Comparison of ENCODE assay signal across 30 cellular contexts in genomic region chr1:111455642-111456031, GRCh38. TPM values are rescaled to one million over a fixed set of nuclear protein-coding genes. Genes with fewer than 3 reads are reported as not detected.
A peak's percentile ranks its signal among the peaks of the same experiment; 100 is the strongest.
DNase-seq lines count a peak whose midpoint lies in the region; ATAC-seq and TF ChIP-seq lines count a peak whose summit lies in the region.
"Had no signal": no experiment of that assay in that cellular context is flagged by ENCODE, and none has a peak within 500 bp of the region (broad histone marks: within the 10 kb centered on the region; RNA-seq: fewer than 3 reads in every experiment).

No MANE protein-coding gene starts in this region.

- POLR2A ChIA-PET in CD4-positive, alpha-beta memory T cell (lab: Charles Lee; ENCODE audit: partially characterized antibody): no interaction called here
- POLR2A ChIA-PET in activated CD8-positive, alpha-beta T cell treated with anti-CD3 and anti-CD28 coated beads, Interleukin-2, amount 10 ng/mL, durations not matched to agents 7 days and 5 days (lab: Charles Lee): no interaction called here
- POLR2A ChIA-PET in A673 (lab: Charles Lee; ENCODE audit: low non-redundant PET): no interaction called here

- no peaks in the 10 kb centered on the region for H3K27me3 ChIP-seq in CD4-positive, alpha-beta memory T cell (ENCODE audit: insufficient read depth, low read length)
- H3K27me3 ChIP-seq in A673 (replicated peaks; ENCODE audit: insufficient read depth, low read depth, low read length, poor library complexity): no peaks in the 10 kb centered on the region
- H3K27me3 ChIP-seq: adrenal gland, body of pancreas, gastroesophageal sphincter, hepatocyte, tibial artery had no signal

- no peak overlapping the region for H3K4me3 ChIP-seq in CD4-positive, alpha-beta memory T cell (ENCODE audit: low read length in 2 of 2)
- H3K4me3 ChIP-seq in A673 (ENCODE audit: low read depth, low read length, poor library complexity, severe bottlenecking): no peak overlapping the region
- H3K4me3 ChIP-seq: adrenal gland, body of pancreas, gastroesophageal sphincter, hepatocyte, left ventricle myocardium inferior, PC-9, tibial artery had no signal

- no peak for TF ChIP-seq CTCF in A673 (conservative IDR thresholded peaks at IDR 0.05; ENCODE audit: low read depth, low read length)

- DNase-seq in T-helper 2 cell treated with Interferon-gamma antibody and Interleukin-4, amounts not matched to agents 5 μg/mL and 100 μg/mL, for 36 hours (ENCODE audit: low spot score): no peak
- DNase-seq in T-helper 2 cell (no peak), memory B cell (ENCODE audit: low spot score in 2 of 2) (no peak), A673 (ENCODE audit: low spot score) (no peak), SIG-M5 treated with dmso at 0.1 percent for 504 hours (lab: John Stamatoyannopoulos, UW; ENCODE audit: unreplicated experiment) (no peak)
- DNase-seq in CD4-positive, alpha-beta memory T cell: no peak
- DNase-seq in activated CD8-positive, alpha-beta T cell treated with anti-CD3 and anti-CD28 coated beads, Interleukin-2, amount 10 ng/mL, durations not matched to agents 7 days and 5 days: no peak
- DNase-seq: 8988T; activated CD4-positive, CD25-positive, alpha-beta regulatory T cell; adrenal gland; AML-193; body of pancreas; cerebellar nuclear complex; H9; left ventricle myocardium inferior; naive thymus-derived CD8-positive, alpha-beta T cell; NCI-H1105; NCI-H1930; NCI-H524 treated with DMSO at 0.1 percent for 48 hours; NK-92 treated with Interleukin-12 subunit alpha and Interleukin-12 subunit beta, amount 100 ng/mL, for 24 hours; PC-9; tibial artery had no signal

- peaks cover 61% of the 10 kb centered on the region for H3K36me3 ChIP-seq in CD4-positive, alpha-beta memory T cell (ENCODE audit: insufficient read depth, low read length)
- H3K36me3 ChIP-seq in A673 (ENCODE audit: insufficient read depth, low read length, poor library complexity, severe bottlenecking): peaks cover 82% of the 10 kb centered on the region

- H3K27ac Mint-ChIP-seq in T-helper 2 cell treated with Interferon-gamma antibody and Interleukin-4, amounts not matched to agents 5 μg/mL and 100 μg/mL, for 36 hours: peak overlapping the region; percentile 47
- peak overlapping the region in 4 of 7 donors; percentile 42 to 75 (median 60) for H3K27ac Mint-ChIP-seq in CD4-positive, alpha-beta memory T cell
- peak overlapping the region; percentile 91 for H3K27ac Mint-ChIP-seq in activated CD8-positive, alpha-beta T cell treated with anti-CD3 and anti-CD28 coated beads, Interleukin-2, amount 10 ng/mL, durations not matched to agents 7 days and 5 days
- peak overlapping the region; percentile 69 for H3K27ac Mint-ChIP-seq in memory B cell
- H3K27ac Mint-ChIP-seq: mesothelial cell of epicardium had no signal

- H3K9me3 Mint-ChIP-seq in T-helper 2 cell treated with Interferon-gamma antibody and Interleukin-4, amounts not matched to agents 5 μg/mL and 100 μg/mL, for 36 hours: no peaks in the 10 kb centered on the region
- no peaks in the 10 kb centered on the region for H3K9me3 Mint-ChIP-seq in CD4-positive, alpha-beta memory T cell
- H3K9me3 Mint-ChIP-seq in activated CD8-positive, alpha-beta T cell treated with anti-CD3 and anti-CD28 coated beads, Interleukin-2, amount 10 ng/mL, durations not matched to agents 7 days and 5 days (ENCODE audit: insufficient read depth): no peaks in the 10 kb centered on the region
- H3K9me3 Mint-ChIP-seq in memory B cell: no peaks in the 10 kb centered on the region
- H3K9me3 Mint-ChIP-seq: H9; mesothelial cell of epicardium; naive thymus-derived CD8-positive, alpha-beta T cell had no signal

- peaks cover 73% of the 10 kb centered on the region for H3K36me3 Mint-ChIP-seq in T-helper 2 cell treated with Interferon-gamma antibody and Interleukin-4, amounts not matched to agents 5 μg/mL and 100 μg/mL, for 36 hours (ENCODE audit: low read depth)
- peaks cover 56 to 80% of the 10 kb centered on the region in 2 donors for H3K36me3 Mint-ChIP-seq in CD4-positive, alpha-beta memory T cell
- peaks cover 85% of the 10 kb centered on the region for H3K36me3 Mint-ChIP-seq in activated CD8-positive, alpha-beta T cell treated with anti-CD3 and anti-CD28 coated beads, Interleukin-2, amount 10 ng/mL, durations not matched to agents 7 days and 5 days (ENCODE audit: low read depth)
- H3K36me3 Mint-ChIP-seq in memory B cell: peaks cover 32% of the 10 kb centered on the region

- H3K27me3 Mint-ChIP-seq in T-helper 2 cell treated with Interferon-gamma antibody and Interleukin-4, amounts not matched to agents 5 μg/mL and 100 μg/mL, for 36 hours (ENCODE audit: low read depth): no peaks in the 10 kb centered on the region
- H3K27me3 Mint-ChIP-seq in CD4-positive, alpha-beta memory T cell: no peaks in the 10 kb centered on the region
- H3K27me3 Mint-ChIP-seq in activated CD8-positive, alpha-beta T cell treated with anti-CD3 and anti-CD28 coated beads, Interleukin-2, amount 10 ng/mL, durations not matched to agents 7 days and 5 days (ENCODE audit: low read depth): no peaks in the 10 kb centered on the region
- H3K27me3 Mint-ChIP-seq in memory B cell: no peaks in the 10 kb centered on the region
- H3K27me3 Mint-ChIP-seq: naive thymus-derived CD8-positive, alpha-beta T cell had no signal

- H3K9me3 ChIP-seq in CD4-positive, alpha-beta memory T cell (ENCODE audit: control insufficient read depth in 1 of 2, low read length in 2 of 2): no peaks in the 10 kb centered on the region
- no peaks in the 10 kb centered on the region for H3K9me3 ChIP-seq in A673 (ENCODE audit: low read depth, low read length, poor library complexity, severe bottlenecking)
- H3K9me3 ChIP-seq: adrenal gland, body of pancreas, gastroesophageal sphincter, left ventricle myocardium inferior, tibial artery had no signal

- no peak overlapping the region for H3K27ac ChIP-seq in CD4-positive, alpha-beta memory T cell (ENCODE audit: low read depth, low read length)
- no peak overlapping the region for H3K27ac ChIP-seq in A673 (ENCODE audit: low read depth, low read length, poor library complexity, severe bottlenecking)
- H3K27ac ChIP-seq: adrenal gland, body of pancreas, gastroesophageal sphincter, hepatocyte, left ventricle myocardium inferior, PC-9, tibial artery had no signal

- peak overlapping the region; percentile 52 for H3K4me3 Mint-ChIP-seq in T-helper 2 cell treated with Interferon-gamma antibody and Interleukin-4, amounts not matched to agents 5 μg/mL and 100 μg/mL, for 36 hours
- no peak overlapping the region for H3K4me3 Mint-ChIP-seq in CD4-positive, alpha-beta memory T cell
- peak overlapping the region; percentile 66 for H3K4me3 Mint-ChIP-seq in activated CD8-positive, alpha-beta T cell treated with anti-CD3 and anti-CD28 coated beads, Interleukin-2, amount 10 ng/mL, durations not matched to agents 7 days and 5 days
- no peak overlapping the region for H3K4me3 Mint-ChIP-seq in memory B cell
- H3K4me3 Mint-ChIP-seq: H9, mesothelial cell of epicardium had no signal

- H3K4me1 Mint-ChIP-seq in T-helper 2 cell treated with Interferon-gamma antibody and Interleukin-4, amounts not matched to agents 5 μg/mL and 100 μg/mL, for 36 hours (ENCODE audit: low read depth): peaks cover 52% of the 10 kb centered on the region
- peaks cover 41 to 64% (median 53%) of the 10 kb centered on the region in 4 donors for H3K4me1 Mint-ChIP-seq in CD4-positive, alpha-beta memory T cell
- peaks cover 68% of the 10 kb centered on the region for H3K4me1 Mint-ChIP-seq in activated CD8-positive, alpha-beta T cell treated with anti-CD3 and anti-CD28 coated beads, Interleukin-2, amount 10 ng/mL, durations not matched to agents 7 days and 5 days (ENCODE audit: low read depth)
- H3K4me1 Mint-ChIP-seq in memory B cell: peaks cover 29% of the 10 kb centered on the region

- ATAC-seq in activated CD8-positive, alpha-beta T cell treated with anti-CD3 and anti-CD28 coated beads, Interleukin-2, amount 10 ng/mL, durations not matched to agents 7 days and 5 days: no peak
- ATAC-seq in memory B cell (ENCODE audit: low read depth) (no peak), HG02588 (IDR thresholded peaks at IDR 0.05; ENCODE audit: unreplicated experiment) (no peak)
- ATAC-seq: body of pancreas; gastroesophageal sphincter; naive thymus-derived CD8-positive, alpha-beta T cell; Right ventricle myocardium inferior had no signal

- H3K4me1 ChIP-seq in CD4-positive, alpha-beta memory T cell (ENCODE audit: insufficient read depth, low read length): peaks cover 55% of the 10 kb centered on the region
- H3K4me1 ChIP-seq in A673 (ENCODE audit: insufficient read depth, low read length, poor library complexity, severe bottlenecking): peaks cover 9% of the 10 kb centered on the region

- no TSS peak for BruUV-seq in A673 (replicated peaks; lab: Mats Ljungman, UMichigan)

- intact Hi-C loops in CD4-positive, alpha-beta memory T cell (cut with micrococcal nuclease): no loop called here
- intact Hi-C loops in A673 (cut with micrococcal nuclease; ENCODE audit: unreplicated experiment): no loop called here

- CTCF ChIA-PET in CD4-positive, alpha-beta memory T cell (lab: Charles Lee; ENCODE audit: partially characterized antibody): no interaction called here
- CTCF ChIA-PET in activated CD8-positive, alpha-beta T cell treated with anti-CD3 and anti-CD28 coated beads, Interleukin-2, amount 10 ng/mL, durations not matched to agents 7 days and 5 days (lab: Charles Lee): no interaction called here
- CTCF ChIA-PET in A673 (lab: Charles Lee): no interaction called here

RNA-seq across cellular contexts. Expression of gene ATP5PB, which starts 6.4 kb away (rescaled TPM):
- total RNA-seq in CD4-positive, alpha-beta memory T cell: 100 to 1,000 TPM; 103 to 112 TPM
- 100 to 1,000 TPM; 487 to 655 TPM for polyA plus RNA-seq in CD4-positive, alpha-beta memory T cell
- 100 to 1,000 TPM; 396 to 404 TPM for total RNA-seq in activated CD8-positive, alpha-beta T cell treated with anti-CD3 and anti-CD28 coated beads, Interleukin-2, amount 10 ng/mL, durations not matched to agents 7 days and 5 days
- 316 and 344 TPM in 2 replicates for total RNA-seq in A673 (2021)

RNA-seq across cellular contexts. Expression of gene WDR77, which starts 6.6 kb away (rescaled TPM):
- total RNA-seq in CD4-positive, alpha-beta memory T cell: 10 to 100 TPM; 26.3 to 30.3 TPM
- polyA plus RNA-seq in CD4-positive, alpha-beta memory T cell: 10 to 100 TPM; 38.5 to 52.6 TPM
- 10 to 100 TPM; 54.3 to 57.8 TPM for total RNA-seq in activated CD8-positive, alpha-beta T cell treated with anti-CD3 and anti-CD28 coated beads, Interleukin-2, amount 10 ng/mL, durations not matched to agents 7 days and 5 days
- 56.1 and 67.9 TPM in 2 replicates for total RNA-seq in A673 (2021)

RNA-seq across cellular contexts. Expression of gene C1orf162, which starts 18.1 kb away (rescaled TPM):
- total RNA-seq in CD4-positive, alpha-beta memory T cell: 10 to 100 TPM; 74.9 to 75.9 TPM
- polyA plus RNA-seq in CD4-positive, alpha-beta memory T cell: 100 to 1,000 TPM; 139 to 274 TPM
- total RNA-seq in activated CD8-positive, alpha-beta T cell treated with anti-CD3 and anti-CD28 coated beads, Interleukin-2, amount 10 ng/mL, durations not matched to agents 7 days and 5 days: 10 to 100 TPM; 40.1 to 42.1 TPM
- 0.21 and 0.50 TPM in 2 replicates for total RNA-seq in A673 (2021)
- total RNA-seq: H9 had no signal

RNA-seq across cellular contexts. Expression of gene OVGP1, which starts 28.1 kb away (rescaled TPM):
- total RNA-seq in CD4-positive, alpha-beta memory T cell: 1 to 10 TPM; 4.5 to 4.9 TPM
- under 1 TPM in 1 of 2 donors, not detected in 1; 0.61 TPM for polyA plus RNA-seq in CD4-positive, alpha-beta memory T cell
- total RNA-seq in activated CD8-positive, alpha-beta T cell treated with anti-CD3 and anti-CD28 coated beads, Interleukin-2, amount 10 ng/mL, durations not matched to agents 7 days and 5 days: under 1 TPM; 0.74 to 0.99 TPM
- total RNA-seq in A673 (2021): 1.3 TPM in 2 replicates
- total RNA-seq: G401 had no signal

RNA-seq across cellular contexts. Expression of gene ADORA3, which starts 47.8 kb away (rescaled TPM):
- total RNA-seq in CD4-positive, alpha-beta memory T cell: under 1 TPM; 0.41 to 0.42 TPM
- under 1 TPM in 1 of 2 donors, not detected in 1; 0.46 TPM for polyA plus RNA-seq in CD4-positive, alpha-beta memory T cell
- under 1 TPM in 1 of 2 experiments, not detected in 1; 0.18 TPM for total RNA-seq in activated CD8-positive, alpha-beta T cell treated with anti-CD3 and anti-CD28 coated beads, Interleukin-2, amount 10 ng/mL, durations not matched to agents 7 days and 5 days
- not detected in 2 replicates for total RNA-seq in A673 (2021)
- total RNA-seq: G401, H9, mesothelial cell of epicardium, osteocyte, PC-9, renal cortical epithelial cell had no signal
- polyA plus RNA-seq: naive thymus-derived CD8-positive, alpha-beta T cell had no signal

Comparison
In these comparisons a context has a peak if more than half of its experiments do, and no peak if none do; other contexts are left out.
1. H3K4me3 Mint-ChIP-seq: peak in T-helper 2 cell treated with Interferon-gamma antibody and Interleukin-4, amounts not matched to agents 5 μg/mL and 100 μg/mL, for 36 hours (single experiment) and activated CD8-positive, alpha-beta T cell treated with anti-CD3 and anti-CD28 coated beads, Interleukin-2, amount 10 ng/mL, durations not matched to agents 7 days and 5 days (single experiment); none in CD4-positive, alpha-beta memory T cell (0 of 8) and memory B cell (single experiment).
2. RNA of gene C1orf162, which starts 18.1 kb away (total RNA-seq): 74.9 to 75.9 TPM in CD4-positive, alpha-beta memory T cell and 40.1 to 42.1 TPM in activated CD8-positive, alpha-beta T cell treated with anti-CD3 and anti-CD28 coated beads, Interleukin-2, amount 10 ng/mL, durations not matched to agents 7 days and 5 days; 0.21 to 0.50 TPM in A673; every median in the first group is over 10 times any median in the second.
3. Peak in every context shown above with its lines, with median percentiles within 50 percentile points of each other: H3K27ac Mint-ChIP-seq.